Comparison of ENCODE assay signal across 26 cellular contexts in the genomic region with DNA sequence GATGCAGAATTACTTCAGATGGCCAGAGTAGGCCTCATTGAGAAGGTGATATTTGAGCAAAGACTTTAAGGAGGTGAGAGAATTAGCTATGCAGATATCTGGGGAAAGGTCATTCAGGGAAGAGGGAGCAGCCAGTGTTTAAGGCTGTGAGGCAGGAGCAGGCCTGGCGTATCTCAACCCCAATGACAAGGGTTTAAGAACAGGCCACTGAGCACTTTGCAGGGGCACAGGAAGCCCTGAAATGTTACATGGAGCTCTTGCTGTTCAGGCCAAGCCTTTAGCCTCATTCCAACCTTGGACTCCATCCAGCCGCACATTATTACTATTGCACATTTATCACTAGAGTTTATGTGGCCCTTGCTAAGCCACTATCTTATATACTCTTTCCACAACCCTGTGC.
DNase-seq lines count a peak whose midpoint lies in the region; ATAC-seq, FAIRE-seq and TF ChIP-seq lines count a peak whose summit lies in the region.
"Had no signal": no experiment of that assay in that cellular context is flagged by ENCODE, and none has a peak within 500 bp of the region (broad histone marks: within the 10 kb centered on the region; RNA-seq: fewer than 3 reads in every experiment).

No MANE protein-coding gene starts in this region.

- H3K79me2 ChIP-seq in astrocyte (ENCODE audit: insufficient read depth, low read length) (no peaks in the 10 kb centered on the region), parathyroid adenoma (no peaks in the 10 kb centered on the region)

- no peaks in the 10 kb centered on the region for H3K9me3 Mint-ChIP-seq in activated CD8-positive, alpha-beta memory T cell treated with anti-CD3 and anti-CD28 coated beads, Interleukin-2, amount 10 ng/mL, durations not matched to agents 7 days and 5 days (ENCODE audit: low read depth)
- H3K9me3 Mint-ChIP-seq in astrocyte (ENCODE audit: unreplicated experiment): no peaks in the 10 kb centered on the region
- H3K9me3 Mint-ChIP-seq in activated CD4-positive, alpha-beta T cell treated with anti-CD3 and anti-CD28 coated beads, Interleukin-2, amount 10 ng/mL, durations not matched to agents 24 days and 14 days: no peaks in the 10 kb centered on the region
- H3K9me3 Mint-ChIP-seq: CD8-positive, alpha-beta memory T cell had no signal

- CTCF ChIA-PET in activated CD8-positive, alpha-beta memory T cell treated with anti-CD3 and anti-CD28 coated beads, Interleukin-2, amount 10 ng/mL, durations not matched to agents 7 days and 5 days (lab: Charles Lee): no interaction called here

- H3K27ac Mint-ChIP-seq in activated CD8-positive, alpha-beta memory T cell treated with anti-CD3 and anti-CD28 coated beads, Interleukin-2, amount 10 ng/mL, durations not matched to agents 7 days and 5 days: no peak overlapping the region
- no peak overlapping the region for H3K27ac Mint-ChIP-seq in astrocyte (ENCODE audit: unreplicated experiment)
- H3K27ac Mint-ChIP-seq in activated CD4-positive, alpha-beta T cell treated with anti-CD3 and anti-CD28 coated beads, Interleukin-2, amount 10 ng/mL, durations not matched to agents 24 days and 14 days: no peak overlapping the region
- H3K27ac Mint-ChIP-seq: B cell; CD8-positive, alpha-beta memory T cell had no signal

- intact Hi-C loops in left ventricle myocardium inferior (cut with micrococcal nuclease): no loop called here
- intact Hi-C loops in activated CD4-positive, alpha-beta T cell treated with anti-CD3 and anti-CD28 coated beads, Interleukin-2, amount 10 ng/mL, durations not matched to agents 24 days and 14 days (cut with micrococcal nuclease): no loop called here

- H3K4me1 Mint-ChIP-seq in activated CD8-positive, alpha-beta memory T cell treated with anti-CD3 and anti-CD28 coated beads, Interleukin-2, amount 10 ng/mL, durations not matched to agents 7 days and 5 days: no peaks in the 10 kb centered on the region
- peaks cover 9% of the 10 kb centered on the region for H3K4me1 Mint-ChIP-seq in astrocyte (ENCODE audit: low read depth, unreplicated experiment)
- H3K4me1 Mint-ChIP-seq in activated CD4-positive, alpha-beta T cell treated with anti-CD3 and anti-CD28 coated beads, Interleukin-2, amount 10 ng/mL, durations not matched to agents 24 days and 14 days: no peaks in the 10 kb centered on the region
- H3K4me1 Mint-ChIP-seq: B cell; CD14-positive monocyte; CD8-positive, alpha-beta memory T cell had no signal

- DNase-seq in activated CD8-positive, alpha-beta memory T cell treated with anti-CD3 and anti-CD28 coated beads for 24 hours: peak; percentile 13
- no peak for DNase-seq in activated CD8-positive, alpha-beta memory T cell treated with anti-CD3 and anti-CD28 coated beads, Interleukin-2, amount 10 ng/mL, durations not matched to agents 7 days and 5 days
- DNase-seq in astrocyte (ENCODE audit: low read depth) (no peak), left ventricle myocardium inferior (no peak), C1 segment of cervical spinal cord (lab: John Stamatoyannopoulos, UW) (no peak)
- no peak for DNase-seq in activated CD4-positive, alpha-beta T cell treated with anti-CD3 and anti-CD28 coated beads, Interleukin-2, amount 10 ng/mL, durations not matched to agents 24 days and 14 days
- DNase-seq: CD8-positive, alpha-beta memory T cell; DMS 273 treated with DMSO at 0.1 percent for 48 hours; EL; GDM1; Karpas-422; NCI-H1436; NCI-H187; NCI-H2081 treated with DMSO at 0.1 percent for 48 hours; NCI-H2171; NCI-H226; NCI-H510A had no signal

- no peak overlapping the region for H3K4me3 Mint-ChIP-seq in activated CD8-positive, alpha-beta memory T cell treated with anti-CD3 and anti-CD28 coated beads, Interleukin-2, amount 10 ng/mL, durations not matched to agents 7 days and 5 days
- H3K4me3 Mint-ChIP-seq in astrocyte (ENCODE audit: unreplicated experiment): no peak overlapping the region
- no peak overlapping the region for H3K4me3 Mint-ChIP-seq in activated CD4-positive, alpha-beta T cell treated with anti-CD3 and anti-CD28 coated beads, Interleukin-2, amount 10 ng/mL, durations not matched to agents 24 days and 14 days
- H3K4me3 Mint-ChIP-seq: B cell; CD14-positive monocyte; CD8-positive, alpha-beta memory T cell had no signal

- H3K27ac ChIP-seq in astrocyte (ENCODE audit: low read depth, low read length): no peak overlapping the region
- peak overlapping the region; percentile 56 for H3K27ac ChIP-seq in left ventricle myocardium inferior (replicated peaks)
- H3K27ac ChIP-seq in parathyroid adenoma: peak overlapping the region; percentile 99
- H3K27ac ChIP-seq: 22Rv1 had no signal

- H4K20me1 ChIP-seq in astrocyte (ENCODE audit: insufficient read depth, low read length): no peaks in the 10 kb centered on the region

- no peaks in the 10 kb centered on the region for H3K27me3 ChIP-seq in astrocyte (ENCODE audit: insufficient read depth, low read length)
- H3K27me3 ChIP-seq in left ventricle myocardium inferior (ENCODE audit: low read depth): no peaks in the 10 kb centered on the region
- no peaks in the 10 kb centered on the region for H3K27me3 ChIP-seq in parathyroid adenoma (ENCODE audit: control insufficient read depth, insufficient read depth, low read length)

- H3K36me3 ChIP-seq in astrocyte (ENCODE audit: insufficient read depth, low read length) (no peaks in the 10 kb centered on the region), left ventricle myocardium inferior (no peaks in the 10 kb centered on the region), parathyroid adenoma (ENCODE audit: control insufficient read depth, insufficient read depth, low read length) (no peaks in the 10 kb centered on the region)

- TF ChIP-seq CTCF in astrocyte (IDR thresholded peaks at IDR 0.05; ENCODE audit: insufficient read depth, low read depth, low read length) (no peak), left ventricle myocardium inferior (IDR thresholded peaks at IDR 0.05; ENCODE audit: borderline replicate concordance) (no peak), parathyroid adenoma (IDR thresholded peaks at IDR 0.05) (no peak)

- H3K36me3 Mint-ChIP-seq in activated CD8-positive, alpha-beta memory T cell treated with anti-CD3 and anti-CD28 coated beads, Interleukin-2, amount 10 ng/mL, durations not matched to agents 7 days and 5 days: no peaks in the 10 kb centered on the region
- no peaks in the 10 kb centered on the region for H3K36me3 Mint-ChIP-seq in astrocyte (ENCODE audit: low read depth, unreplicated experiment)
- H3K36me3 Mint-ChIP-seq in activated CD4-positive, alpha-beta T cell treated with anti-CD3 and anti-CD28 coated beads, Interleukin-2, amount 10 ng/mL, durations not matched to agents 24 days and 14 days (ENCODE audit: low read depth): no peaks in the 10 kb centered on the region
- H3K36me3 Mint-ChIP-seq: CD14-positive monocyte; CD8-positive, alpha-beta memory T cell had no signal

- peak; percentile 82 for FAIRE-seq in astrocyte (lab: Jason Lieb, UNC)
- FAIRE-seq: GM12878, H1 had no signal

- H3K9ac ChIP-seq in astrocyte (ENCODE audit: low read length): no peak overlapping the region
- H3K9ac ChIP-seq in parathyroid adenoma: no peak overlapping the region

- H3K9me3 ChIP-seq in astrocyte (ENCODE audit: insufficient read depth, low read depth, low read length): no peaks in the 10 kb centered on the region
- H3K9me3 ChIP-seq in left ventricle myocardium inferior (replicated peaks): no peaks in the 10 kb centered on the region
- no peaks in the 10 kb centered on the region for H3K9me3 ChIP-seq in parathyroid adenoma (ENCODE audit: control insufficient read depth, low read length)

- H3K4me1 ChIP-seq in astrocyte (ENCODE audit: insufficient read depth, low read length) (peaks cover 29% of the 10 kb centered on the region), left ventricle myocardium inferior (peaks cover 16% of the 10 kb centered on the region), parathyroid adenoma (peaks cover 48% of the 10 kb centered on the region)

- H3K27me3 Mint-ChIP-seq in activated CD8-positive, alpha-beta memory T cell treated with anti-CD3 and anti-CD28 coated beads, Interleukin-2, amount 10 ng/mL, durations not matched to agents 7 days and 5 days: no peaks in the 10 kb centered on the region
- peaks cover 3% of the 10 kb centered on the region for H3K27me3 Mint-ChIP-seq in astrocyte (ENCODE audit: low read depth, unreplicated experiment)
- H3K27me3 Mint-ChIP-seq in activated CD4-positive, alpha-beta T cell treated with anti-CD3 and anti-CD28 coated beads, Interleukin-2, amount 10 ng/mL, durations not matched to agents 24 days and 14 days: no peaks in the 10 kb centered on the region
- H3K27me3 Mint-ChIP-seq: B cell had no signal

- H3K4me2 ChIP-seq in astrocyte (ENCODE audit: low read length) (no peak overlapping the region), parathyroid adenoma (ENCODE audit: low read length) (no peak overlapping the region)

- no peak overlapping the region for H2AFZ ChIP-seq in astrocyte (ENCODE audit: low read depth, low read length)
- H2AFZ ChIP-seq in parathyroid adenoma: no peak overlapping the region

- H3K4me3 ChIP-seq in astrocyte (ENCODE audit: insufficient read depth, low read depth, low read length) (no peak overlapping the region), left ventricle myocardium inferior (no peak overlapping the region), parathyroid adenoma (ENCODE audit: low read depth, low read length) (no peak overlapping the region)
- H3K4me3 ChIP-seq: GM12878 had no signal

- no peak for ATAC-seq in activated CD8-positive, alpha-beta memory T cell treated with anti-CD3 and anti-CD28 coated beads, Interleukin-2, amount 10 ng/mL, durations not matched to agents 7 days and 5 days
- no peak for ATAC-seq in GM21576 (IDR thresholded peaks at IDR 0.05; ENCODE audit: unreplicated experiment)
- ATAC-seq: GM12878, HCT116, Panc1 had no signal
